In the genomic region with DNA sequence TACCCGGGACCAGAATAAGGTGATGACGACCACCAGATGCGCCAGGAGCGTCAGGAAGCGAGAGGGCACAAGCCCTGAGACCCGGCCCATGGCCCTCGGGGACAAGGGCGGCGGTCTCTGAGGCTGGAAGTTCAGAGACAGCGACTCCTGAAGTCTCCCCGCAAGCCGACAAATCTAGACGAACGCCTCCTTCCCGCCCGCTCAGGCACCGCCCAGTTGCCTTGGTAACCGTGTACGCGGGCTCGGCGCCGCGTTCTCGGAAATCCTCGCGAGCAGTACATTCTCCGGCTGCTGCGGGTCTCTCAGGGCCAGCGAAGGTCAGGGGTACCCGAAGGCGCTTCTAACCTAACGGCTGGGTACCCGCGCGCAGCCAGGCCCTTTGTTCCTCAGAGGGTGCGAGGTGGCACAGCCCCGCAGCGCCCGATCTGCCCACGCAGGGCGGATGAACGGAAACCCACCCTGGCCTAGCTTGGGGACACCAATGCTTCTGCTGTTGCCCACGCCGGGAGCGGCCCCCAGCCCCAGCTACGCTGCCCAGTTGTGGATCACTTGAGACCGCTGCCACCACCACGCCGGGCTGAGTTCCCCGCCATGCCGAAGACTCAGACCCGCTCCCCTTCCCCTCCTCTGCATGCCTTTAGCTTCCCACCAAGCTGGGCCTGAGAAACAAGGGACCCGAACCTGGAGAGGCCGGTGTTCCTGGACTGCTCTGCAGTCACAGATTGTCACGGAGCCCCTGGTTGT, we compare ENCODE assay signal across 8 cellular contexts. TPM values are rescaled to one million over a fixed set of nuclear protein-coding genes. Genes with fewer than 3 reads are reported as not detected.
DNase-seq lines count a peak whose midpoint lies in the region; ATAC-seq, FAIRE-seq and TF ChIP-seq lines count a peak whose summit lies in the region.

A gene (minus strand): TSS at position 184 of the 744 bp plus-strand sequence. CDS start 94 bp downstream, at position 90.

- H3K27me3 Mint-ChIP-seq in activated CD4-positive, alpha-beta T cell treated with anti-CD3 and anti-CD28 coated beads for 36 hours = no peaks in the 10 kb centered on the region

- H3K27ac Mint-ChIP-seq in activated CD4-positive, alpha-beta T cell treated with anti-CD3 and anti-CD28 coated beads for 36 hours = peak within 1 kb of the TSS; percentile 87

- H3K9me3 Mint-ChIP-seq in activated CD4-positive, alpha-beta T cell treated with anti-CD3 and anti-CD28 coated beads for 36 hours (ENCODE audit: low read depth) = no peaks in the 10 kb centered on the region

- peak; percentile 17 for FAIRE-seq in G401.6 (lab: Jason Lieb, UNC)

- no peak for TF ChIP-seq CTCF in choroid plexus epithelial cell (conservative IDR thresholded peaks at IDR 0.05; ENCODE audit: low read depth, low read length)

- ATAC-seq in HG02798 (IDR thresholded peaks at IDR 0.05; ENCODE audit: poor library complexity, unreplicated experiment) (peak; percentile 32), GM21526 (IDR thresholded peaks at IDR 0.05; ENCODE audit: low FRiP score, unreplicated experiment) (no peak)
- peak; percentile 57 for ATAC-seq in activated CD4-positive, alpha-beta T cell treated with anti-CD3 and anti-CD28 coated beads for 36 hours

- H3K4me1 Mint-ChIP-seq in activated CD4-positive, alpha-beta T cell treated with anti-CD3 and anti-CD28 coated beads for 36 hours = peaks cover 40% of the 10 kb centered on the region

- CTCF ChIA-PET in activated CD4-positive, alpha-beta T cell treated with anti-CD3 and anti-CD28 coated beads for 36 hours (lab: Charles Lee) = interaction anchor here (0.6 to 1.5 kb wide), 5 partner anchors 11 to 124 kb away, joined by 3 to 5 read pairs (median 4); no protein-coding TSS in a partner anchor

- H3K4me3 Mint-ChIP-seq in activated CD4-positive, alpha-beta T cell treated with anti-CD3 and anti-CD28 coated beads for 36 hours = peak within 1 kb of the TSS; percentile 95

- no peaks in the 10 kb centered on the region for H3K36me3 Mint-ChIP-seq in activated CD4-positive, alpha-beta T cell treated with anti-CD3 and anti-CD28 coated beads for 36 hours (ENCODE audit: low read depth)

- POLR2A ChIA-PET in activated CD4-positive, alpha-beta T cell treated with anti-CD3 and anti-CD28 coated beads for 36 hours (lab: Charles Lee) = interaction anchor here (0.5 to 1.1 kb wide), 3 partner anchors 20 to 54 kb away, joined by 3 read pairs; no protein-coding TSS in a partner anchor

- DNase-seq in NCI-H345 (lab: John Stamatoyannopoulos, UW) (peak; percentile 81), choroid plexus epithelial cell (ENCODE audit: low read depth) (peak; percentile 83), kidney glomerular epithelial cell (lab: John Stamatoyannopoulos, UW) (peak; percentile 69)
- peak; percentile 93 for DNase-seq in activated CD4-positive, alpha-beta T cell treated with anti-CD3 and anti-CD28 coated beads for 36 hours
- DNase-seq in stimulated activated CD4-positive, alpha-beta T cell treated with anti-CD3 and anti-CD28 coated beads, Interleukin-15, amount 100 ng/mL, for 24 hours = peak; percentile 93

- intact Hi-C loops in activated CD4-positive, alpha-beta T cell treated with anti-CD3 and anti-CD28 coated beads for 36 hours (cut with DNase I, micrococcal nuclease) = loop anchor here in 1 of 2 experiments (1.0 kb wide), 1 partner anchor 10 kb away; no protein-coding TSS in a partner anchor

- peak within 1 kb of the TSS; percentile 77 for H3K4me3 ChIP-seq in choroid plexus epithelial cell (ENCODE audit: low read depth, low read length)

RNA-seq across cellular contexts. Expression of the gene that starts here (rescaled TPM):
- total RNA-seq in activated CD4-positive, alpha-beta T cell treated with anti-CD3 and anti-CD28 coated beads for 36 hours = 10 to 100 TPM; 24.0 to 34.4 TPM
